Comparison of ENCODE assay signal across 1 cellular context in the genomic region with DNA sequence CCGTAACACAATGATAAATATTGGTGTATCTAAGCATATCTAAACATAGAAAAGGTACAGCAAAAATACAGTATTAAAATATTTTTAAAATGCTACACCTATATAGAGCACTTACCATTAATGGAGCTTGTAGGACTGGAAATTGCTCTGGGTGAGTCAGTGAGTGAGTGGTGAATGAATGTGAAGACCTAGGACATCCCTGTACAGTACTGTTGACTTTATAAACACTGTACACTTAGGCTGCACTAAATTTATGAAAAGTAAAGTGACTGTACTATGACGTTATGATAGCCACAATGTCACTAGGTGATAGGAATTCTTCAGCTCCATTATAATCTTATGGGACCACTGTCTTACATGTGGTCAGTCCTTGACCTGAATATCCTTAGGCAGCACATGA.
TF ChIP-seq lines count a peak whose summit lies in the region.

No MANE protein-coding gene starts in this region.

TF ChIP-seq in WTC11, 78 proteins besides CTCF, POLR2A, EP300 and RAD21 (continued from another document):
- TF ChIP-seq, protein P1, sequence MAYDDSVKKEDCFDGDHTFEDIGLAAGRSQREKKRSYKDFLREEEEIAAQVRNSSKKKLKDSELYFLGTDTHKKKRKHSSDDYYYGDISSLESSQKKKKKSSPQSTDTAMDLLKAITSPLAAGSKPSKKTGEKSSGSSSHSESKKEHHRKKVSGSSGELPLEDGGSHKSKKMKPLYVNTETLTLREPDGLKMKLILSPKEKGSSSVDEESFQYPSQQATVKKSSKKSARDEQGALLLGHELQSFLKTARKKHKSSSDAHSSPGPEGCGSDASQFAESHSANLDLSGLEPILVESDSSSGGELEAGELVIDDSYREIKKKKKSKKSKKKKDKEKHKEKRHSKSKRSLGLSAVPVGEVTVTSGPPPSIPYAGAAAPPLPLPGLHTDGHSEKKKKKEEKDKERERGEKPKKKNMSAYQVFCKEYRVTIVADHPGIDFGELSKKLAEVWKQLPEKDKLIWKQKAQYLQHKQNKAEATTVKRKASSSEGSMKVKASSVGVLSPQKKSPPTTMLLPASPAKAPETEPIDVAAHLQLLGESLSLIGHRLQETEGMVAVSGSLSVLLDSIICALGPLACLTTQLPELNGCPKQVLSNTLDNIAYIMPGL (CRISPR knock-in tag; IDR thresholded peaks at IDR 0.05), result no peak
- no peak for TF ChIP-seq TEAD1 (CRISPR knock-in tag; IDR thresholded peaks at IDR 0.05)
- no peak for TF ChIP-seq IRF2 (CRISPR knock-in tag; IDR thresholded peaks at IDR 0.05; ENCODE audit: borderline replicate concordance, low read depth)
- TF ChIP-seq JUN (CRISPR knock-in tag; IDR thresholded peaks at IDR 0.05), result no peak
- no peak for TF ChIP-seq FOXP1 (CRISPR knock-in tag; IDR thresholded peaks at IDR 0.05; ENCODE audit: borderline replicate concordance)
- TF ChIP-seq ZNF232 (CRISPR knock-in tag; IDR thresholded peaks at IDR 0.05), result no peak
- TF ChIP-seq JAZF1 (CRISPR knock-in tag; IDR thresholded peaks at IDR 0.05), result no peak
- no peak for TF ChIP-seq NR2C2 (CRISPR knock-in tag; IDR thresholded peaks at IDR 0.05)
- TF ChIP-seq, protein P2, sequence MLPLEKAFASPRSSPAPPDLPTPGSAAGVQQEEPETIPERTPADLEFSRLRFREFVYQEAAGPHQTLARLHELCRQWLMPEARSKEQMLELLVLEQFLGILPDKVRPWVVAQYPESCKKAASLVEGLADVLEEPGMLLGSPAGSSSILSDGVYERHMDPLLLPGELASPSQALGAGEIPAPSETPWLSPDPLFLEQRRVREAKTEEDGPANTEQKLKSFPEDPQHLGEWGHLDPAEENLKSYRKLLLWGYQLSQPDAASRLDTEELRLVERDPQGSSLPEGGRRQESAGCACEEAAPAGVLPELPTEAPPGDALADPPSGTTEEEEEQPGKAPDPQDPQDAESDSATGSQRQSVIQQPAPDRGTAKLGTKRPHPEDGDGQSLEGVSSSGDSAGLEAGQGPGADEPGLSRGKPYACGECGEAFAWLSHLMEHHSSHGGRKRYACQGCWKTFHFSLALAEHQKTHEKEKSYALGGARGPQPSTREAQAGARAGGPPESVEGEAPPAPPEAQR (CRISPR knock-in tag; IDR thresholded peaks at IDR 0.05), result no peak
- TF ChIP-seq, protein P3, sequence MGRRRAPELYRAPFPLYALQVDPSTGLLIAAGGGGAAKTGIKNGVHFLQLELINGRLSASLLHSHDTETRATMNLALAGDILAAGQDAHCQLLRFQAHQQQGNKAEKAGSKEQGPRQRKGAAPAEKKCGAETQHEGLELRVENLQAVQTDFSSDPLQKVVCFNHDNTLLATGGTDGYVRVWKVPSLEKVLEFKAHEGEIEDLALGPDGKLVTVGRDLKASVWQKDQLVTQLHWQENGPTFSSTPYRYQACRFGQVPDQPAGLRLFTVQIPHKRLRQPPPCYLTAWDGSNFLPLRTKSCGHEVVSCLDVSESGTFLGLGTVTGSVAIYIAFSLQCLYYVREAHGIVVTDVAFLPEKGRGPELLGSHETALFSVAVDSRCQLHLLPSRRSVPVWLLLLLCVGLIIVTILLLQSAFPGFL (CRISPR knock-in tag; IDR thresholded peaks at IDR 0.05; ENCODE audit: borderline replicate concordance), result no peak
- no peak for TF ChIP-seq ZNF423 (CRISPR knock-in tag; IDR thresholded peaks at IDR 0.05)
TF ChIP-seq in WTC11: peak in this region for 0.
